1 cellular context compared by ENCODE assay signal in genomic region chr22:37623075-37624016, GRCh38.
TF ChIP-seq lines count a peak whose summit lies in the region.

No MANE protein-coding gene starts in this region.

TF ChIP-seq in endothelial cell of umbilical vein, 7 proteins besides CTCF, POLR2A, EP300 and RAD21:
- TF ChIP-seq MYC (IDR thresholded peaks at IDR 0.05; ENCODE audit: low read depth, low read length), result no peak
- no peak for TF ChIP-seq POLR2AphosphoS5 (IDR thresholded peaks at IDR 0.05; ENCODE audit: insufficient read depth, low read depth, low read length)
- TF ChIP-seq JUN (IDR thresholded peaks at IDR 0.05; ENCODE audit: borderline replicate concordance, insufficient read depth, insufficient read length, low read depth), result no peak
